5 cellular contexts compared by ENCODE assay signal in genomic region chr9:114570742-114571141, GRCh38.
"Had no signal": no experiment of that assay in that cellular context is flagged by ENCODE, and none has a peak within 500 bp of the region (broad histone marks: within the 10 kb centered on the region; RNA-seq: fewer than 3 reads in every experiment).

No MANE protein-coding gene starts in this region.

- H3K4me2 ChIP-seq: GM23338 had no signal

- H3K4me3 ChIP-seq: GM23338 had no signal

- H3K9me3 Mint-ChIP-seq: GM23338, H9, IgD-negative memory B cell had no signal

- DNase-seq: H9, HCEC 1CT, KBM-7 had no signal

- H2AFZ ChIP-seq: GM23338 had no signal

- H3K27me3 Mint-ChIP-seq: IgD-negative memory B cell had no signal

- H3K27ac Mint-ChIP-seq: GM23338, H9, IgD-negative memory B cell had no signal

- H3K4me3 Mint-ChIP-seq: GM23338, H9 had no signal

- H3K4me1 Mint-ChIP-seq: GM23338 had no signal

- ATAC-seq: GM23338 had no signal
